Comparison of ENCODE assay signal across 11 cellular contexts in genomic region chr1:232596666-232597303, GRCh38. TPM values are rescaled to one million over a fixed set of nuclear protein-coding genes. Genes with fewer than 3 reads are reported as not detected.
DNase-seq lines count a peak whose midpoint lies in the region; ATAC-seq and TF ChIP-seq lines count a peak whose summit lies in the region.
"Had no signal": no experiment of that assay in that cellular context is flagged by ENCODE, and none has a peak within 500 bp of the region (broad histone marks: within the 10 kb centered on the region; RNA-seq: fewer than 3 reads in every experiment).

No MANE protein-coding gene starts in this region.

- no peaks in the 10 kb centered on the region for H3K27me3 Mint-ChIP-seq in dendritic cell treated with granulocyte-macrophage colony-stimulating factor and Interleukin-4, amounts not matched to agents 40 ng/mL and 50 ng/mL, for 4 days

- H3K9me3 Mint-ChIP-seq in dendritic cell treated with granulocyte-macrophage colony-stimulating factor and Interleukin-4, amounts not matched to agents 40 ng/mL and 50 ng/mL, for 4 days = no peaks in the 10 kb centered on the region

- H3K36me3 ChIP-seq in left lung = no peaks in the 10 kb centered on the region
- H3K36me3 ChIP-seq: brain microvascular endothelial cell had no signal

- peaks cover 1% of the 10 kb centered on the region for H3K36me3 Mint-ChIP-seq in dendritic cell treated with granulocyte-macrophage colony-stimulating factor and Interleukin-4, amounts not matched to agents 40 ng/mL and 50 ng/mL, for 4 days (ENCODE audit: low read depth)

- H3K4me1 ChIP-seq in left lung = peaks cover 11 to 48% of the 10 kb centered on the region in 2 donors

- DNase-seq in GM12865 (ENCODE audit: low read depth) (peak; percentile 61), left lung (no peak)
- DNase-seq in stimulated activated naive CD4-positive, alpha-beta T cell treated with Interleukin-2 at 50 U/mL for 16 hours (lab: John Stamatoyannopoulos, UW) = no peak
- DNase-seq: activated CD4-positive, alpha-beta T cell treated with anti-CD3 and anti-CD28 coated beads for 48 hours; brain microvascular endothelial cell; PC-9; substantia nigra had no signal

- peak overlapping the region; percentile 71 for H3K27ac Mint-ChIP-seq in dendritic cell treated with granulocyte-macrophage colony-stimulating factor and Interleukin-4, amounts not matched to agents 40 ng/mL and 50 ng/mL, for 4 days

- H3K4me1 Mint-ChIP-seq in dendritic cell treated with granulocyte-macrophage colony-stimulating factor and Interleukin-4, amounts not matched to agents 40 ng/mL and 50 ng/mL, for 4 days (ENCODE audit: low read depth) = peaks cover 64% of the 10 kb centered on the region

- intact Hi-C loops in dendritic cell treated with granulocyte-macrophage colony-stimulating factor and Interleukin-4, amounts not matched to agents 40 ng/mL and 50 ng/mL, for 4 days (cut with micrococcal nuclease) = no loop called here
- intact Hi-C loops in left lung (cut with DNase I) = no loop called here

- H3K4me3 Mint-ChIP-seq in dendritic cell treated with granulocyte-macrophage colony-stimulating factor and Interleukin-4, amounts not matched to agents 40 ng/mL and 50 ng/mL, for 4 days = peak overlapping the region; percentile 9

- H3K27me3 ChIP-seq in left lung = no peaks in the 10 kb centered on the region
- H3K27me3 ChIP-seq: brain microvascular endothelial cell had no signal

- no peaks in the 10 kb centered on the region for H3K9me3 ChIP-seq in left lung

- no peak overlapping the region for H3K4me3 ChIP-seq in GM12865 (ENCODE audit: low read depth, low read length)
- H3K4me3 ChIP-seq in left lung = no peak overlapping the region
- H3K4me3 ChIP-seq: PC-9 had no signal

- TF ChIP-seq CTCF in GM12865 (IDR thresholded peaks at IDR 0.05; ENCODE audit: insufficient read depth, low read depth, low read length, missing control alignments) (no peak), left lung (IDR thresholded peaks at IDR 0.05) (no peak)

- H3K27ac ChIP-seq in left lung = no peak overlapping the region
- H3K27ac ChIP-seq: brain microvascular endothelial cell, PC-9 had no signal

- ATAC-seq in GM19043 (IDR thresholded peaks at IDR 0.05; ENCODE audit: low read depth, unreplicated experiment) (peak; percentile 39), HG03139 (IDR thresholded peaks at IDR 0.05; ENCODE audit: unreplicated experiment) (peak; percentile 36), left lung (no peak), GM18520 (IDR thresholded peaks at IDR 0.05; ENCODE audit: unreplicated experiment) (no peak)

RNA-seq across cellular contexts. Expression of gene SIPA1L2, which starts 33.1 kb away (rescaled TPM):
- total RNA-seq in left lung = 10 to 100 TPM; 19.4 to 28.8 TPM
- total RNA-seq: PC-9 had no signal

Comparison
In these comparisons a context has a peak if more than half of its experiments do, and no peak if none do; other contexts are left out.
1. ATAC-seq: peak in GM19043 (single experiment) and HG03139 (single experiment); none in left lung (single experiment) and GM18520 (single experiment).